Comparison of ENCODE assay signal across 1 cellular context in the genomic region with DNA sequence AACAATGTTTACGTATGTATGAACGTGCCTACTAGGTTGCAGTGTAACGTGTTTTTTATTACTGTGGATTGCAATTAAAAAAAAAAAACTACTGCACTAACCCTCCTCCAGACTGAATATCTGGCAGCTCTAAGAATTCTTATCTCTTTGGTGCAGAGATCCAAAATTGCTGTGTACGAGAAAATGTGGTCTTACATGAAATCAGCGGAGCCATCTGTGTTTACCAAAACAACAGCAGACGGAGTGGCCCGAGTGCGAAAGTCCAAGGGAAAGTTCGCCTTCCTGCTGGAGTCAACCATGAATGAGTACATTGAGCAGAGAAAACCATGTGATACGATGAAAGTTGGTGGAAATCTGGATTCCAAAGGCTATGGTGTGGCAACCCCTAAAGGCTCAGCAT.
A peak's percentile ranks its signal among the peaks of the same experiment; 100 is the strongest.
TF ChIP-seq lines count a peak whose summit lies in the region.

No MANE protein-coding gene starts in this region.

TF ChIP-seq in K562, 482 proteins besides CTCF, POLR2A, EP300 and RAD21 (continued from another document and continues in another):
- no peak for TF ChIP-seq SRSF1 (IDR thresholded peaks at IDR 0.05; ENCODE audit: low read depth, low read length)
- TF ChIP-seq, protein P1, sequence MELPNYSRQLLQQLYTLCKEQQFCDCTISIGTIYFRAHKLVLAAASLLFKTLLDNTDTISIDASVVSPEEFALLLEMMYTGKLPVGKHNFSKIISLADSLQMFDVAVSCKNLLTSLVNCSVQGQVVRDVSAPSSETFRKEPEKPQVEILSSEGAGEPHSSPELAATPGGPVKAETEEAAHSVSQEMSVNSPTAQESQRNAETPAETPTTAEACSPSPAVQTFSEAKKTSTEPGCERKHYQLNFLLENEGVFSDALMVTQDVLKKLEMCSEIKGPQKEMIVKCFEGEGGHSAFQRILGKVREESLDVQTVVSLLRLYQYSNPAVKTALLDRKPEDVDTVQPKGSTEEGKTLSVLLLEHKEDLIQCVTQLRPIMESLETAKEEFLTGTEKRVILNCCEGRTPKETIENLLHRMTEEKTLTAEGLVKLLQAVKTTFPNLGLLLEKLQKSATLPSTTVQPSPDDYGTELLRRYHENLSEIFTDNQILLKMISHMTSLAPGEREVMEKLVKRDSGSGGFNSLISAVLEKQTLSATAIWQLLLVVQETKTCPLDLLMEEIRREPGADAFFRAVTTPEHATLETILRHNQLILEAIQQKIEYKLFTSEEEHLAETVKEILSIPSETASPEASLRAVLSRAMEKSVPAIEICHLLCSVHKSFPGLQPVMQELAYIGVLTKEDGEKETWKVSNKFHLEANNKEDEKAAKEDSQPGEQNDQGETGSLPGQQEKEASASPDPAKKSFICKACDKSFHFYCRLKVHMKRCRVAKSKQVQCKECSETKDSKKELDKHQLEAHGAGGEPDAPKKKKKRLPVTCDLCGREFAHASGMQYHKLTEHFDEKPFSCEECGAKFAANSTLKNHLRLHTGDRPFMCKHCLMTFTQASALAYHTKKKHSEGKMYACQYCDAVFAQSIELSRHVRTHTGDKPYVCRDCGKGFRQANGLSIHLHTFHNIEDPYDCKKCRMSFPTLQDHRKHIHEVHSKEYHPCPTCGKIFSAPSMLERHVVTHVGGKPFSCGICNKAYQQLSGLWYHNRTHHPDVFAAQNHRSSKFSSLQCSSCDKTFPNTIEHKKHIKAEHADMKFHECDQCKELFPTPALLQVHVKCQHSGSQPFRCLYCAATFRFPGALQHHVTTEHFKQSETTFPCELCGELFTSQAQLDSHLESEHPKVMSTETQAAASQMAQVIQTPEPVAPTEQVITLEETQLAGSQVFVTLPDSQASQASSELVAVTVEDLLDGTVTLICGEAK (IDR thresholded peaks at IDR 0.05): no peak
- TF ChIP-seq, protein P1 (CRISPR knock-in tag; IDR thresholded peaks at IDR 0.05): no peak
- TF ChIP-seq, protein P2, sequence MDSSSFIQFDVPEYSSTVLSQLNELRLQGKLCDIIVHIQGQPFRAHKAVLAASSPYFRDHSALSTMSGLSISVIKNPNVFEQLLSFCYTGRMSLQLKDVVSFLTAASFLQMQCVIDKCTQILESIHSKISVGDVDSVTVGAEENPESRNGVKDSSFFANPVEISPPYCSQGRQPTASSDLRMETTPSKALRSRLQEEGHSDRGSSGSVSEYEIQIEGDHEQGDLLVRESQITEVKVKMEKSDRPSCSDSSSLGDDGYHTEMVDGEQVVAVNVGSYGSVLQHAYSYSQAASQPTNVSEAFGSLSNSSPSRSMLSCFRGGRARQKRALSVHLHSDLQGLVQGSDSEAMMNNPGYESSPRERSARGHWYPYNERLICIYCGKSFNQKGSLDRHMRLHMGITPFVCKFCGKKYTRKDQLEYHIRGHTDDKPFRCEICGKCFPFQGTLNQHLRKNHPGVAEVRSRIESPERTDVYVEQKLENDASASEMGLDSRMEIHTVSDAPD (CRISPR knock-in tag; IDR thresholded peaks at IDR 0.05): no peak
- TF ChIP-seq NBN (IDR thresholded peaks at IDR 0.05; ENCODE audit: low read depth): no peak
- no peak for TF ChIP-seq BRD4 (IDR thresholded peaks at IDR 0.05)
- no peak for TF ChIP-seq MTF1 (CRISPR knock-in tag; IDR thresholded peaks at IDR 0.05; ENCODE audit: borderline replicate concordance)
- TF ChIP-seq ZNF655 (CRISPR knock-in tag; IDR thresholded peaks at IDR 0.05): no peak
- TF ChIP-seq, protein P3, sequence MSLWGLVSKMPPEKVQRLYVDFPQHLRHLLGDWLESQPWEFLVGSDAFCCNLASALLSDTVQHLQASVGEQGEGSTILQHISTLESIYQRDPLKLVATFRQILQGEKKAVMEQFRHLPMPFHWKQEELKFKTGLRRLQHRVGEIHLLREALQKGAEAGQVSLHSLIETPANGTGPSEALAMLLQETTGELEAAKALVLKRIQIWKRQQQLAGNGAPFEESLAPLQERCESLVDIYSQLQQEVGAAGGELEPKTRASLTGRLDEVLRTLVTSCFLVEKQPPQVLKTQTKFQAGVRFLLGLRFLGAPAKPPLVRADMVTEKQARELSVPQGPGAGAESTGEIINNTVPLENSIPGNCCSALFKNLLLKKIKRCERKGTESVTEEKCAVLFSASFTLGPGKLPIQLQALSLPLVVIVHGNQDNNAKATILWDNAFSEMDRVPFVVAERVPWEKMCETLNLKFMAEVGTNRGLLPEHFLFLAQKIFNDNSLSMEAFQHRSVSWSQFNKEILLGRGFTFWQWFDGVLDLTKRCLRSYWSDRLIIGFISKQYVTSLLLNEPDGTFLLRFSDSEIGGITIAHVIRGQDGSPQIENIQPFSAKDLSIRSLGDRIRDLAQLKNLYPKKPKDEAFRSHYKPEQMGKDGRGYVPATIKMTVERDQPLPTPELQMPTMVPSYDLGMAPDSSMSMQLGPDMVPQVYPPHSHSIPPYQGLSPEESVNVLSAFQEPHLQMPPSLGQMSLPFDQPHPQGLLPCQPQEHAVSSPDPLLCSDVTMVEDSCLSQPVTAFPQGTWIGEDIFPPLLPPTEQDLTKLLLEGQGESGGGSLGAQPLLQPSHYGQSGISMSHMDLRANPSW (CRISPR knock-in tag; IDR thresholded peaks at IDR 0.05): no peak
- no peak for TF ChIP-seq MEF2D (tag; conservative IDR thresholded peaks at IDR 0.05; ENCODE audit: low read depth)
- TF ChIP-seq NFIX (CRISPR knock-in tag; IDR thresholded peaks at IDR 0.05; ENCODE audit: low read depth): no peak
- no peak for TF ChIP-seq YY1 (IDR thresholded peaks at IDR 0.05; ENCODE audit: borderline replicate concordance in 1 of 3, control insufficient read depth in 1 of 3, extremely low read depth in 1 of 3, insufficient read depth in 3 of 3, insufficient read length in 1 of 3, insufficient replicate concordance in 2 of 3, low read depth in 1 of 3, low read length in 2 of 3)
- no peak for TF ChIP-seq MECOM (CRISPR knock-in tag; IDR thresholded peaks at IDR 0.05)
- TF ChIP-seq SIRT6 (IDR thresholded peaks at IDR 0.05; ENCODE audit: low read depth, low read length): no peak
- TF ChIP-seq POLR2G (IDR thresholded peaks at IDR 0.05; ENCODE audit: low read depth, low read length): no peak
- TF ChIP-seq ZNF780A (CRISPR knock-in tag; IDR thresholded peaks at IDR 0.05): no peak
- TF ChIP-seq CHD1 (IDR thresholded peaks at IDR 0.05; ENCODE audit: low read length): no peak
- TF ChIP-seq CC2D1A (IDR thresholded peaks at IDR 0.05): peak; percentile 80
- TF ChIP-seq JUND (IDR thresholded peaks at IDR 0.05; ENCODE audit: borderline replicate concordance, low read depth, low read length): peak; percentile 49; the same call in 1 of the 2 replicates
- TF ChIP-seq JUND (tag; IDR thresholded peaks at IDR 0.05; ENCODE audit: borderline replicate concordance, low read depth, low read length): no peak; the same call in 2 of the 3 replicates
- TF ChIP-seq NFYB (IDR thresholded peaks at IDR 0.05; ENCODE audit: extremely low read depth, insufficient read length): no peak
- peak; percentile 77 for TF ChIP-seq FOXP1 (CRISPR knock-in tag; IDR thresholded peaks at IDR 0.05)
- TF ChIP-seq ZBTB17 (CRISPR knock-in tag; IDR thresholded peaks at IDR 0.05): no peak
- TF ChIP-seq KLF16 (IDR thresholded peaks at IDR 0.05): peak; percentile 84
- no peak for TF ChIP-seq ZNF165 (CRISPR knock-in tag; IDR thresholded peaks at IDR 0.05; ENCODE audit: borderline replicate concordance)
- TF ChIP-seq, protein P4, sequence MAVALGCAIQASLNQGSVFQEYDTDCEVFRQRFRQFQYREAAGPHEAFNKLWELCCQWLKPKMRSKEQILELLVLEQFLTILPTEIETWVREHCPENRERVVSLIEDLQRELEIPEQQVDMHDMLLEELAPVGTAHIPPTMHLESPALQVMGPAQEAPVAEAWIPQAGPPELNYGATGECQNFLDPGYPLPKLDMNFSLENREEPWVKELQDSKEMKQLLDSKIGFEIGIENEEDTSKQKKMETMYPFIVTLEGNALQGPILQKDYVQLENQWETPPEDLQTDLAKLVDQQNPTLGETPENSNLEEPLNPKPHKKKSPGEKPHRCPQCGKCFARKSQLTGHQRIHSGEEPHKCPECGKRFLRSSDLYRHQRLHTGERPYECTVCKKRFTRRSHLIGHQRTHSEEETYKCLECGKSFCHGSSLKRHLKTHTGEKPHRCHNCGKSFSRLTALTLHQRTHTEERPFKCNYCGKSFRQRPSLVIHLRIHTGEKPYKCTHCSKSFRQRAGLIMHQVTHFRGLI (CRISPR knock-in tag; IDR thresholded peaks at IDR 0.05): no peak
- no peak for TF ChIP-seq EWSR1 (IDR thresholded peaks at IDR 0.05; ENCODE audit: borderline replicate concordance, low read depth, partially characterized antibody)
- no peak for TF ChIP-seq EP400 (IDR thresholded peaks at IDR 0.05)
- no peak for TF ChIP-seq U2AF1 (optimal IDR thresholded peaks at IDR 0.05; ENCODE audit: low read depth, low read length)
- no peak for TF ChIP-seq DNMT1 (IDR thresholded peaks at IDR 0.05)
- TF ChIP-seq ZNF140 (CRISPR knock-in tag; IDR thresholded peaks at IDR 0.05): no peak
- no peak for TF ChIP-seq YBX1 (IDR thresholded peaks at IDR 0.05)
- no peak for TF ChIP-seq BRCA1 (IDR thresholded peaks at IDR 0.05)
- no peak for TF ChIP-seq BRCA1 (CRISPR knock-in tag; IDR thresholded peaks at IDR 0.05)
- TF ChIP-seq KAT8 (IDR thresholded peaks at IDR 0.05; ENCODE audit: low read depth): no peak
- no peak for TF ChIP-seq ZNF408 (CRISPR knock-in tag; IDR thresholded peaks at IDR 0.05; ENCODE audit: low read depth)
- TF ChIP-seq, protein P5, sequence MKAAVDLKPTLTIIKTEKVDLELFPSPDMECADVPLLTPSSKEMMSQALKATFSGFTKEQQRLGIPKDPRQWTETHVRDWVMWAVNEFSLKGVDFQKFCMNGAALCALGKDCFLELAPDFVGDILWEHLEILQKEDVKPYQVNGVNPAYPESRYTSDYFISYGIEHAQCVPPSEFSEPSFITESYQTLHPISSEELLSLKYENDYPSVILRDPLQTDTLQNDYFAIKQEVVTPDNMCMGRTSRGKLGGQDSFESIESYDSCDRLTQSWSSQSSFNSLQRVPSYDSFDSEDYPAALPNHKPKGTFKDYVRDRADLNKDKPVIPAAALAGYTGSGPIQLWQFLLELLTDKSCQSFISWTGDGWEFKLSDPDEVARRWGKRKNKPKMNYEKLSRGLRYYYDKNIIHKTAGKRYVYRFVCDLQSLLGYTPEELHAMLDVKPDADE (conservative IDR thresholded peaks at IDR 0.05; ENCODE audit: control insufficient read depth, low read depth, low read length): no peak
- TF ChIP-seq MED1 (CRISPR knock-in tag; IDR thresholded peaks at IDR 0.05; ENCODE audit: borderline replicate concordance): no peak
